ENCODE assay signal across 1 cellular context in genomic region chr11:44372989-44373388, GRCh38.
TF ChIP-seq lines count a peak whose summit lies in the region.

No MANE protein-coding gene starts in this region.

TF ChIP-seq in GM23338, 12 proteins besides CTCF, POLR2A, EP300 and RAD21 (continued from another document):
- TF ChIP-seq ZNF462 (CRISPR knock-in tag; IDR thresholded peaks at IDR 0.05) (no peak), ZNF114 (CRISPR knock-in tag; IDR thresholded peaks at IDR 0.05) (no peak), ETS1 (IDR thresholded peaks at IDR 0.05) (no peak)
